ENCODE assay signal across 7 cellular contexts in the genomic region with DNA sequence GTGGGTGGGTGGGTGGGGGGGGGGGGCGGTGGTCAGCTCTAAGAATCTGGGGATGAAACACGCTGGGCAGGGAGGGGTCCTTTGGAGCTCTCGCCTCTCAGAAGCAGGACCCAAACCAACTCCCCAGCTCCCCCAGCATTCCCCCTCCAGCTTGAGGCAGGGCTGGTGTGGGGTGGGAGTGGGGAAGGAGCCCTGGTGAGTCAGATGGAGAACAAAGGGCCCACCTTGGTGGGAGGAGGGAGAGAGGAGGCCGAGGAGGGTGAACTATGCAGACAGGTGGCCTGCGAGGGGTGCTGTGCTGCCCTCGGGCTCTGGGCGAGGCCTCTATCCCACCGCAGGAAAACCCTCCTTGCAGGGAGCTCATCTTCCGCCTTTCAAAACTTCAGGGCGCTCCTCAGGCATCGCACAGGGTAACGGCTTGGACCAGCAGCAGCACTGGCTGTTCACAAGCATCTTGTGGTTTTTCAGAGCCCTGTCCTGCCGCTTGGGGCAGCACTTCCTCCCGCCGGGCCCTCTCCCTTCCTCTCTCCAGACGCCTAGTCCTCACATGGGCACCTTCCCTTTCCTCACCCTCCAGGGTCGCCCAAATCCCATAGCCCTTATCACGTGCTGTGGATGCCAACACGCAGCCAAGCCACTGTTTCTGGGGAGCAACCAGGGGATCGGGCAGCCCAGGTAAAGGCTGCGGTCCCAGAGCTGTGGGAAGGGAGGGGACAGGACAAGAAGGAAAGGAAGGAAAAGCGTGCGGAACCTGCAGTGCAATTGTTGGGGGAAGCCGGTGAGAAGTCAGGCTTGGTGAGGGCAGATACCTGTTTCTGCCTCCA. TPM values are rescaled to one million over a fixed set of nuclear protein-coding genes. Genes with fewer than 3 reads are reported as not detected.
DNase-seq lines count a peak whose midpoint lies in the region; ATAC-seq and TF ChIP-seq lines count a peak whose summit lies in the region.

No MANE protein-coding gene starts in this region.

- no peaks in the 10 kb centered on the region for H3K36me3 Mint-ChIP-seq in chondrocyte (ENCODE audit: low read depth)

- no peak overlapping the region; the same call in 1 of the 2 replicates for H3K4me3 ChIP-seq in WERI-Rb-1 (ENCODE audit: low read depth, low read length)

- H3K9me3 ChIP-seq in WERI-Rb-1 (ENCODE audit: severe bottlenecking), result no peaks in the 10 kb centered on the region

- H3K4me1 Mint-ChIP-seq in chondrocyte (ENCODE audit: low read depth), result peaks cover 27% of the 10 kb centered on the region

- peak; percentile 71 for ATAC-seq in HG02885 (IDR thresholded peaks at IDR 0.05; ENCODE audit: poor library complexity, unreplicated experiment)

- no peak overlapping the region for H3K27ac Mint-ChIP-seq in chondrocyte (ENCODE audit: unreplicated experiment)

- H3K36me3 ChIP-seq in WERI-Rb-1, result no peaks in the 10 kb centered on the region

- DNase-seq in GM13977 (ENCODE audit: low spot score), result peak; percentile 81
- peak; percentile 45 to 66 for DNase-seq in NCI-H2081 (lab: John Stamatoyannopoulos, UW)
- peak; percentile 82 for DNase-seq in WERI-Rb-1
- no peak for DNase-seq in chondrocyte (ENCODE audit: low spot score)
- peak; percentile 68 for DNase-seq in kidney tubule cell (ENCODE audit: low spot score)
- DNase-seq in stimulated activated CD4-positive, alpha-beta T cell treated with anti-CD3 and anti-CD28 coated beads, Interleukin-1b, Interleukin-23, amount 100 ng/mL, for 24 hours (ENCODE audit: low read depth in 4 of 4, low spot score in 1 of 4), result peak in 3 of 4 experiments; percentile 23 to 36 (median 24)

- H3K27me3 Mint-ChIP-seq in chondrocyte (ENCODE audit: low read depth), result peaks cover 14% of the 10 kb centered on the region

- H3K4me3 Mint-ChIP-seq in chondrocyte (ENCODE audit: unreplicated experiment), result peak overlapping the region; percentile 82

- H3K27ac ChIP-seq in WERI-Rb-1, result no peak overlapping the region

- no peaks in the 10 kb centered on the region for H3K9me3 Mint-ChIP-seq in chondrocyte (ENCODE audit: low read depth)

- TF ChIP-seq CTCF in GM13977 (IDR thresholded peaks at IDR 0.05; ENCODE audit: extremely low read depth, insufficient read depth, missing control alignments) (peak; percentile 71), WERI-Rb-1 (IDR thresholded peaks at IDR 0.05; ENCODE audit: low read depth, low read length) (peak; percentile 94), chondrocyte (IDR thresholded peaks at IDR 0.05) (peak; percentile 84)

- H3K27me3 ChIP-seq in WERI-Rb-1 (ENCODE audit: insufficient read depth, low read depth, severe bottlenecking), result no peaks in the 10 kb centered on the region

- in situ Hi-C loops in GM13977 (cut with MboI; ENCODE audit: low pct_unique_long_range_greater_than_20kb, low sequenced_read_pairs, unreplicated experiment), result no loop called here

RNA-seq across cellular contexts. Expression of gene GRPEL1, which starts 34.0 kb away (rescaled TPM):
- total RNA-seq in chondrocyte, result 21.8 to 25.8 TPM (median 24.1 TPM) in 3 replicates

RNA-seq across cellular contexts. Expression of gene TADA2B, which starts 58.7 kb away (rescaled TPM):
- 18.5 to 18.9 TPM (median 18.8 TPM) in 3 replicates for total RNA-seq in chondrocyte
